In genomic region chr10:507908-508444, GRCh38 we compare ENCODE assay signal across 16 cellular contexts.
DNase-seq lines count a peak whose midpoint lies in the region; ATAC-seq and TF ChIP-seq lines count a peak whose summit lies in the region.
"Had no signal": no experiment of that assay in that cellular context is flagged by ENCODE, and none has a peak within 500 bp of the region (broad histone marks: within the 10 kb centered on the region; RNA-seq: fewer than 3 reads in every experiment).

No MANE protein-coding gene starts in this region.

- no peaks in the 10 kb centered on the region for H3K27me3 ChIP-seq in heart right ventricle

- no peak overlapping the region for H3K27ac ChIP-seq in heart right ventricle
- H3K27ac ChIP-seq: GM23248 had no signal

- H3K4me3 Mint-ChIP-seq in nephron progenitor cell (no peak overlapping the region), glutamatergic neuron (ENCODE audit: unreplicated experiment) (no peak overlapping the region)
- no peak overlapping the region for H3K4me3 Mint-ChIP-seq in activated T-cell treated with anti-CD3 and anti-CD28 coated beads, Interleukin-2, amount 50 U/mL, for 24 hours
- H3K4me3 Mint-ChIP-seq: B cell; CD4-positive, alpha-beta T cell had no signal

- intact Hi-C loops in cardiac septum (cut with DNase I) (no loop called here), heart right ventricle (cut with DNase I) (loop anchor here in 1 of 10 donors (10.0 kb wide), 1 partner anchor 187 kb away; no protein-coding TSS in a partner anchor), posterior vena cava (cut with DNase I) (loop anchor here in 1 of 2 donors (5.0 to 10.0 kb wide), 2 partner anchors 177 to 494 kb away; partner anchors contain the start of gene DIP2C)

- no peaks in the 10 kb centered on the region for H3K9me3 ChIP-seq in heart right ventricle

- H3K27ac Mint-ChIP-seq in nephron progenitor cell, result peak overlapping the region; percentile 75
- no peak overlapping the region for H3K27ac Mint-ChIP-seq in activated T-cell treated with anti-CD3 and anti-CD28 coated beads, Interleukin-2, amount 50 U/mL, for 24 hours
- H3K27ac Mint-ChIP-seq in glutamatergic neuron (ENCODE audit: unreplicated experiment), result no peak overlapping the region
- H3K27ac Mint-ChIP-seq: B cell; CD4-positive, alpha-beta T cell had no signal

- peaks cover 32% of the 10 kb centered on the region for H3K36me3 Mint-ChIP-seq in nephron progenitor cell (ENCODE audit: low read depth)
- H3K36me3 Mint-ChIP-seq in activated T-cell treated with anti-CD3 and anti-CD28 coated beads, Interleukin-2, amount 50 U/mL, for 24 hours (ENCODE audit: low read depth), result no peaks in the 10 kb centered on the region
- peaks cover 9% of the 10 kb centered on the region for H3K36me3 Mint-ChIP-seq in glutamatergic neuron (ENCODE audit: unreplicated experiment)

- H3K9me3 Mint-ChIP-seq in nephron progenitor cell, result no peaks in the 10 kb centered on the region
- no peaks in the 10 kb centered on the region for H3K9me3 Mint-ChIP-seq in activated T-cell treated with anti-CD3 and anti-CD28 coated beads, Interleukin-2, amount 50 U/mL, for 24 hours
- peaks cover 19% of the 10 kb centered on the region for H3K9me3 Mint-ChIP-seq in glutamatergic neuron (ENCODE audit: unreplicated experiment)
- H3K9me3 Mint-ChIP-seq: CD4-positive, alpha-beta T cell had no signal

- H3K4me1 ChIP-seq in heart right ventricle, result peaks cover 6 to 28% (median 19%) of the 10 kb centered on the region in 9 donors

- H3K4me1 Mint-ChIP-seq in nephron progenitor cell (peaks cover 78% of the 10 kb centered on the region), glutamatergic neuron (ENCODE audit: low read depth, unreplicated experiment) (peaks cover 35% of the 10 kb centered on the region)
- peaks cover 10% of the 10 kb centered on the region for H3K4me1 Mint-ChIP-seq in activated T-cell treated with anti-CD3 and anti-CD28 coated beads, Interleukin-2, amount 50 U/mL, for 24 hours (ENCODE audit: low read depth)

- peaks cover 6% of the 10 kb centered on the region for H3K27me3 Mint-ChIP-seq in nephron progenitor cell (ENCODE audit: low read depth, poor library complexity)
- peaks cover 8% of the 10 kb centered on the region for H3K27me3 Mint-ChIP-seq in activated T-cell treated with anti-CD3 and anti-CD28 coated beads, Interleukin-2, amount 50 U/mL, for 24 hours
- peaks cover 20% of the 10 kb centered on the region for H3K27me3 Mint-ChIP-seq in glutamatergic neuron (ENCODE audit: unreplicated experiment)

- no peak for ATAC-seq in heart right ventricle
- ATAC-seq: HCT116 had no signal

- TF ChIP-seq CTCF in heart right ventricle (IDR thresholded peaks at IDR 0.05) (no peak), nephron progenitor cell (IDR thresholded peaks at IDR 0.05) (no peak), glutamatergic neuron (IDR thresholded peaks at IDR 0.05; ENCODE audit: partially characterized antibody, unreplicated experiment) (no peak)

- H3K4me3 ChIP-seq in heart right ventricle, result no peak overlapping the region
- H3K4me3 ChIP-seq: GM23248 had no signal

- H3K36me3 ChIP-seq in heart right ventricle, result peaks cover 0 to 7% (median 0%) of the 10 kb centered on the region in 9 donors

- WGBS in heart right ventricle, 2 donors, result 90 to 95% methylated on average over 12 of the region's 12 CpGs

- DNase-seq in cardiac septum (ENCODE audit: low spot score) (peak; percentile 58), heart right ventricle (no peak), nephron progenitor cell (no peak), posterior vena cava (ENCODE audit: low spot score) (peak; percentile 35), glutamatergic neuron (no peak), A172 (ENCODE audit: low spot score) (no peak)
- no peak for DNase-seq in activated T-cell treated with anti-CD3 and anti-CD28 coated beads, Interleukin-2, amount 50 U/mL, for 24 hours
- DNase-seq in stimulated activated CD4-positive, alpha-beta T cell treated with anti-CD3 and anti-CD28 coated beads, Interleukin-2, amount 100 ng/mL, for 24 hours, result no peak
- DNase-seq: C1 segment of cervical spinal cord; CD4-positive, alpha-beta T cell; DMS153; DMS79 treated with DMSO at 0.1 percent for 48 hours; EL; GM23248 had no signal

Comparison
In these comparisons a context has a peak if more than half of its experiments do, and no peak if none do; other contexts are left out.
1. DNase-seq: peak in cardiac septum (single experiment) and posterior vena cava (single experiment); none in heart right ventricle (0 of 2), nephron progenitor cell (single experiment), activated T-cell treated with anti-CD3 and anti-CD28 coated beads, Interleukin-2, amount 50 U/mL, for 24 hours (single experiment), stimulated activated CD4-positive, alpha-beta T cell treated with anti-CD3 and anti-CD28 coated beads, Interleukin-2, amount 100 ng/mL, for 24 hours (0 of 2), glutamatergic neuron (single experiment) and A172 (single experiment).